ENCODE assay signal across 17 cellular contexts in genomic region chr11:44835326-44835725, GRCh38.
DNase-seq lines count a peak whose midpoint lies in the region; ATAC-seq and TF ChIP-seq lines count a peak whose summit lies in the region.
"Had no signal": no experiment of that assay in that cellular context is flagged by ENCODE, and none has a peak within 500 bp of the region (broad histone marks: within the 10 kb centered on the region; RNA-seq: fewer than 3 reads in every experiment).

No MANE protein-coding gene starts in this region.

- no peak overlapping the region for H4K8ac ChIP-seq in IMR-90 (ENCODE audit: low read depth in 2 of 2, low read length in 2 of 2)

- no peak for ATAC-seq in IMR-90 (ENCODE audit: low read depth)
- ATAC-seq in GM18858 (IDR thresholded peaks at IDR 0.05; ENCODE audit: unreplicated experiment): no peak
- ATAC-seq: Panc1 had no signal

- no peak overlapping the region for H2AFZ ChIP-seq in IMR-90 (replicated peaks; ENCODE audit: low read length, poor library complexity)

- TF ChIP-seq CTCF in IMR-90 (conservative IDR thresholded peaks at IDR 0.05; ENCODE audit: low read depth, low read length): no peak
- no peak for TF ChIP-seq CTCF in stomach (IDR thresholded peaks at IDR 0.05)

- H2AK5ac ChIP-seq in IMR-90 (ENCODE audit: low read depth, low read length): no peak overlapping the region

- DNase-seq in IMR-90: no peak
- DNase-seq in stomach: no peak
- no peak for DNase-seq in activated CD4-positive, alpha-beta T cell treated with anti-CD3 and anti-CD28 coated beads for 1 hour
- DNase-seq in HuH-7 (ENCODE audit: low spot score): no peak
- DNase-seq in GM03348 (ENCODE audit: low spot score): no peak
- DNase-seq: ACHN; Caco-2; CD4-positive, CD25-positive, alpha-beta regulatory T cell; EL; HCEC 1CT; NCI-H1092; NCI-H2081 treated with DMSO at 0.1 percent for 48 hours; NCI-H524 had no signal

- H3K14ac ChIP-seq in IMR-90 (replicated peaks; ENCODE audit: low read depth, low read length): no peak overlapping the region

- no peak overlapping the region for H2BK5ac ChIP-seq in IMR-90 (ENCODE audit: low read depth, low read length, poor library complexity, severe bottlenecking)

- WGBS in IMR-90 (ENCODE audit: extremely low coverage in 2 of 2, insufficient read length in 1 of 2), 2 experiments: no CpG with 5 or more reads among the region's 4 CpGs
- 57 to 81% methylated on average over 4 of the region's 4 CpGs for WGBS in esophagus, 2 donors
- 71 to 92% (median 82%) methylated on average over 4 of the region's 4 CpGs for WGBS in stomach, 5 donors

- no peak overlapping the region for H2BK20ac ChIP-seq in IMR-90 (ENCODE audit: low read depth, low read length)

- H3K27ac ChIP-seq in IMR-90 (ENCODE audit: insufficient read depth, low read length): no peak overlapping the region
- peak overlapping the region; percentile 43 to 71 for H3K27ac ChIP-seq in esophagus (ENCODE audit: low read depth in 2 of 2, low read length in 1 of 2)
- H3K27ac ChIP-seq in muscle layer of duodenum (ENCODE audit: low read length): peak overlapping the region; percentile 46
- peak overlapping the region in 3 of 5 donors; percentile 54 to 74 (median 62) for H3K27ac ChIP-seq in stomach

- in situ Hi-C loops in IMR-90 (cut with MboI; ENCODE audit: low sequenced_read_pairs): no loop called here

- H3K9me1 ChIP-seq in IMR-90 (ENCODE audit: insufficient read depth, low read length): no peaks in the 10 kb centered on the region

- H3K9me3 ChIP-seq in IMR-90 (ENCODE audit: control insufficient read depth, insufficient read depth, low read length): no peaks in the 10 kb centered on the region
- no peaks in the 10 kb centered on the region for H3K9me3 ChIP-seq in esophagus (ENCODE audit: control insufficient read depth in 2 of 2, insufficient read depth in 1 of 2, low read depth in 1 of 2, low read length in 1 of 2)
- no peaks in the 10 kb centered on the region for H3K9me3 ChIP-seq in muscle layer of duodenum (ENCODE audit: control insufficient read depth in 1 of 2, low read length in 2 of 2)
- no peaks in the 10 kb centered on the region for H3K9me3 ChIP-seq in stomach
- H3K9me3 ChIP-seq: Caco-2 had no signal

- TF ChIP-seq RAD21 in IMR-90 (IDR thresholded peaks at IDR 0.05; ENCODE audit: low read length): no peak

- dilution Hi-C loops in IMR-90 (cut with HindIII; ENCODE audit: low sequenced_read_pairs, unreplicated experiment): no loop called here

- no peak overlapping the region for H4K5ac ChIP-seq in IMR-90 (ENCODE audit: low read depth, low read length)

- H3K18ac ChIP-seq in IMR-90 (ENCODE audit: low read depth, low read length): no peak overlapping the region

- no peak overlapping the region for H3K56ac ChIP-seq in IMR-90 (ENCODE audit: extremely low read depth, insufficient read depth, low read length)

- no peaks in the 10 kb centered on the region for H3K79me1 ChIP-seq in IMR-90 (ENCODE audit: low read depth in 1 of 2, low read length in 2 of 2)

- H2AK9ac ChIP-seq in IMR-90 (replicated peaks; ENCODE audit: low read depth, low read length, poor library complexity): no peak overlapping the region

- no TSS peak for BruUV-seq in IMR-90 (replicated peaks; lab: Mats Ljungman, UMichigan)

- no peak overlapping the region for H2BK120ac ChIP-seq in IMR-90 (ENCODE audit: low read depth, low read length)

- H3K9ac ChIP-seq in IMR-90 (ENCODE audit: low read depth, low read length): no peak overlapping the region

- H4K91ac ChIP-seq in IMR-90 (ENCODE audit: insufficient read depth, low read depth, low read length): no peak overlapping the region

- H3K23ac ChIP-seq in IMR-90 (ENCODE audit: low read depth, low read length): no peak overlapping the region

- peaks cover 4% of the 10 kb centered on the region for H3K4me1 ChIP-seq in IMR-90 (ENCODE audit: control insufficient read depth, insufficient read depth, low read length)
- no peaks in the 10 kb centered on the region for H3K4me1 ChIP-seq in esophagus (ENCODE audit: control insufficient read depth in 2 of 2, insufficient read depth in 2 of 2, low read length in 1 of 2)
- peaks cover 17 to 40% of the 10 kb centered on the region in 2 donors for H3K4me1 ChIP-seq in muscle layer of duodenum (ENCODE audit: control insufficient read depth in 1 of 2, insufficient read depth in 2 of 2, low read length in 2 of 2)
- H3K4me1 ChIP-seq in stomach: peaks cover 0 to 47% (median 13%) of the 10 kb centered on the region in 4 donors

- H3K4me2 ChIP-seq in IMR-90 (ENCODE audit: low read depth, low read length): no peak overlapping the region

- H3K27me3 ChIP-seq in IMR-90 (ENCODE audit: control insufficient read depth, insufficient read depth, low read length): peaks cover 16% of the 10 kb centered on the region
- H3K27me3 ChIP-seq in esophagus (ENCODE audit: control insufficient read depth in 1 of 2, insufficient read depth in 2 of 2, low read length in 2 of 2): no peaks in the 10 kb centered on the region
- no peaks in the 10 kb centered on the region for H3K27me3 ChIP-seq in muscle layer of duodenum (ENCODE audit: low read depth, low read length)
- no peaks in the 10 kb centered on the region for H3K27me3 ChIP-seq in stomach

- TF ChIP-seq POLR2A in IMR-90 (IDR thresholded peaks at IDR 0.05; ENCODE audit: low read depth, low read length) (no peak), stomach (IDR thresholded peaks at IDR 0.05) (no peak)

- TF ChIP-seq EP300 in stomach (IDR thresholded peaks at IDR 0.05): no peak

- no peak overlapping the region; the same call in 2 of the 3 replicates for H2BK15ac ChIP-seq in IMR-90 (ENCODE audit: low read depth, low read length)

- H3K36me3 ChIP-seq in IMR-90 (ENCODE audit: control insufficient read depth, insufficient read depth, low read length): no peaks in the 10 kb centered on the region
- no peaks in the 10 kb centered on the region for H3K36me3 ChIP-seq in esophagus (ENCODE audit: control insufficient read depth in 2 of 2, insufficient read depth in 2 of 2, low read length in 1 of 2)
- no peaks in the 10 kb centered on the region for H3K36me3 ChIP-seq in muscle layer of duodenum (ENCODE audit: control insufficient read depth in 1 of 2, insufficient read depth in 2 of 2, low read length in 2 of 2)
- H3K36me3 ChIP-seq in stomach: no peaks in the 10 kb centered on the region

- H3K4me3 ChIP-seq in IMR-90 (ENCODE audit: insufficient read depth, low read depth, low read length) (no peak overlapping the region), esophagus (ENCODE audit: low read depth in 1 of 2, low read length in 2 of 2) (no peak overlapping the region), muscle layer of duodenum (ENCODE audit: low read depth in 1 of 2, low read length in 2 of 2) (no peak overlapping the region), stomach (no peak overlapping the region)

- H4K20me1 ChIP-seq in IMR-90 (ENCODE audit: insufficient read depth, low read length): no peaks in the 10 kb centered on the region

- CTCF ChIA-PET in IMR-90 (lab: Yijun Ruan, JAX): interaction anchor here (1.3 to 1.5 kb wide), 2 partner anchors 12 to 52 kb away, joined by 3 to 4 read pairs; no protein-coding TSS in a partner anchor

- intact Hi-C loops in IMR-90 (cut with micrococcal nuclease): no loop called here
- intact Hi-C loops in stomach (cut with DNase I; ENCODE audit: low total_unique reads): no loop called here

- H3K4ac ChIP-seq in IMR-90 (ENCODE audit: low read depth, low read length): no peak overlapping the region

- POLR2A ChIA-PET in IMR-90 (lab: Charles Lee; ENCODE audit: unreplicated experiment): no interaction called here

TF ChIP-seq in IMR-90, 13 proteins besides CTCF, POLR2A, EP300 and RAD21:
- TF ChIP-seq FOS (IDR thresholded peaks at IDR 0.05; ENCODE audit: low read depth, low read length) (no peak), MAZ (IDR thresholded peaks at IDR 0.05; ENCODE audit: borderline replicate concordance, low read depth, low read length) (no peak), MAFK (IDR thresholded peaks at IDR 0.05; ENCODE audit: low read depth, low read length) (peak; percentile 81), CHD1 (IDR thresholded peaks at IDR 0.05; ENCODE audit: low read depth, low read length) (no peak)
